1 cellular context compared by ENCODE assay signal in genomic region chr2:18752022-18752493, GRCh38.
TF ChIP-seq lines count a peak whose summit lies in the region.

No MANE protein-coding gene starts in this region.

TF ChIP-seq in HepG2, 621 proteins besides CTCF, POLR2A, EP300 and RAD21 (continued from another document):
- peak; percentile 35; the same call in 1 of the 2 replicates for TF ChIP-seq GATAD2A (CRISPR knock-in tag; IDR thresholded peaks at IDR 0.05)
- peak; percentile 63; the same call in 1 of the 2 replicates for TF ChIP-seq KDM1A (CRISPR knock-in tag; IDR thresholded peaks at IDR 0.05)
- peak; percentile 47; the same call in 1 of the 2 replicates for TF ChIP-seq GFI1 (CRISPR knock-in tag; IDR thresholded peaks at IDR 0.05; ENCODE audit: borderline replicate concordance)
TF ChIP-seq in HepG2: peak in this region for 55.
